In genomic region chr20:49701313-49701731, GRCh38 we compare ENCODE assay signal across 10 cellular contexts. TPM values are rescaled to one million over a fixed set of nuclear protein-coding genes. Genes with fewer than 3 reads are reported as not detected.
A peak's percentile ranks its signal among the peaks of the same experiment; 100 is the strongest.
DNase-seq lines count a peak whose midpoint lies in the region; ATAC-seq, FAIRE-seq and TF ChIP-seq lines count a peak whose summit lies in the region.
"Had no signal": no experiment of that assay in that cellular context is flagged by ENCODE, and none has a peak within 500 bp of the region (broad histone marks: within the 10 kb centered on the region; RNA-seq: fewer than 3 reads in every experiment).

No MANE protein-coding gene starts in this region.

- intact Hi-C loops in body of pancreas (cut with DNase I) = no loop called here
- intact Hi-C loops in pancreas (cut with DNase I) = no loop called here

- H3K27me3 ChIP-seq in body of pancreas (no peaks in the 10 kb centered on the region), pancreas (no peaks in the 10 kb centered on the region), Peyer's patch (no peaks in the 10 kb centered on the region)

- WGBS in body of pancreas, 2 donors = 19% methylated on average over 5 of the region's 5 CpGs
- WGBS in pancreas, 2 donors = 17 to 28% methylated on average over 5 of the region's 5 CpGs

- ATAC-seq in body of pancreas (no peak), pancreas (peak in 3 of 4 donors; percentile 7 to 21 (median 17)), GM21381 (IDR thresholded peaks at IDR 0.05; ENCODE audit: unreplicated experiment) (no peak)

- peaks cover 55% of the 10 kb centered on the region for H3K4me1 ChIP-seq in body of pancreas
- peaks cover 18 to 60% (median 22%) of the 10 kb centered on the region in 3 donors for H3K4me1 ChIP-seq in pancreas
- peaks cover 0 to 66% (median 0%) of the 10 kb centered on the region in 4 donors for H3K4me1 ChIP-seq in Peyer's patch

- H3K9me3 ChIP-seq in body of pancreas = no peaks in the 10 kb centered on the region
- no peaks in the 10 kb centered on the region for H3K9me3 ChIP-seq in pancreas
- no peaks in the 10 kb centered on the region for H3K9me3 ChIP-seq in Peyer's patch

- H3K4me3 ChIP-seq in body of pancreas (no peak overlapping the region), pancreas (no peak overlapping the region), Peyer's patch (no peak overlapping the region)

- H3K27ac ChIP-seq in body of pancreas (peak overlapping the region in 3 of 4 donors; percentile 9 to 60 (median 33)), pancreas (peak overlapping the region in 2 of 4 donors; percentile 20 to 51), Peyer's patch (no peak overlapping the region)
- H3K27ac ChIP-seq: 22Rv1 had no signal

- FAIRE-seq in pancreas (lab: Jason Lieb, UNC) (no peak), urothelium cell line (lab: Jason Lieb, UNC) (no peak)

- TF ChIP-seq POLR2A in body of pancreas (IDR thresholded peaks at IDR 0.05) = no peak
- no peak for TF ChIP-seq POLR2A in Peyer's patch (IDR thresholded peaks at IDR 0.05)

- TF ChIP-seq CTCF in body of pancreas (IDR thresholded peaks at IDR 0.05) (no peak), pancreas (IDR thresholded peaks at IDR 0.05) (no peak), Peyer's patch (IDR thresholded peaks at IDR 0.05) (no peak)

- no peaks in the 10 kb centered on the region for H3K36me3 ChIP-seq in body of pancreas (replicated peaks in 1 of 2; ENCODE audit: insufficient read depth in 1 of 2, low read depth in 2 of 2)
- no peaks in the 10 kb centered on the region for H3K36me3 ChIP-seq in pancreas
- H3K36me3 ChIP-seq in Peyer's patch = no peaks in the 10 kb centered on the region

- DNase-seq in DMS 273 (lab: John Stamatoyannopoulos, UW; ENCODE audit: unreplicated experiment) (peak; percentile 81), DMS 273 treated with DMSO at 0.1 percent for 48 hours (lab: John Stamatoyannopoulos, UW) (no peak), NCI-H2171 treated with DMSO at 0.1 percent for 48 hours (lab: John Stamatoyannopoulos, UW) (peak; percentile 98), body of pancreas (no peak), pancreas (no peak), Peyer's patch (no peak), urothelium cell line (ENCODE audit: low spot score) (no peak)
- DNase-seq: cortex of kidney had no signal

RNA-seq across cellular contexts. Expression of gene B4GALT5, which starts 12.4 kb away (rescaled TPM):
- total RNA-seq in body of pancreas (10 to 100 TPM in 1 of 2 donors, 1 to 10 TPM in 1; 9.3 to 12.2 TPM), pancreas (10 to 100 TPM in 3 of 6 donors, 1 to 10 TPM in 3; 7.4 to 28.2 (median 9.6) TPM), Peyer's patch (10 to 100 TPM in 3 of 4 donors, 1 to 10 TPM in 1; 8.3 to 24.5 (median 19.3) TPM)
- 1 to 10 TPM; 5.1 to 7.7 TPM for polyA plus RNA-seq in pancreas

Comparison
In these comparisons a context has a peak if more than half of its experiments do, and no peak if none do; other contexts are left out.
1. DNase-seq: peak in DMS 273 (single experiment) and NCI-H2171 treated with DMSO at 0.1 percent for 48 hours (single experiment); none in DMS 273 treated with DMSO at 0.1 percent for 48 hours (single experiment), body of pancreas (0 of 4), pancreas (0 of 6), Peyer's patch (0 of 3) and urothelium cell line (single experiment).
2. ATAC-seq: peak in pancreas (3 of 4); none in body of pancreas (single experiment) and GM21381 (single experiment).
3. H3K27ac ChIP-seq: peak in body of pancreas (3 of 4); none in Peyer's patch (0 of 4).